8 cellular contexts compared by ENCODE assay signal in genomic region chr10:132939957-132940790, GRCh38. TPM values are rescaled to one million over a fixed set of nuclear protein-coding genes. Genes with fewer than 3 reads are reported as not detected.
DNase-seq lines count a peak whose midpoint lies in the region; ATAC-seq, FAIRE-seq and TF ChIP-seq lines count a peak whose summit lies in the region.

No MANE protein-coding gene starts in this region.

- no TSS peak for BruUV-seq in mammary epithelial cell (replicated peaks; lab: Mats Ljungman, UMichigan)

- no peak overlapping the region for H3K4me2 ChIP-seq in mammary epithelial cell (ENCODE audit: insufficient read depth, low read depth, low read length)

- DNase-seq in NCI-H1436 (lab: John Stamatoyannopoulos, UW) (peak; percentile 27), NCI-H1436 treated with DMSO at 0.1 percent for 48 hours (lab: John Stamatoyannopoulos, UW) (no peak), OCI-M1 (lab: John Stamatoyannopoulos, UW) (peak; percentile 76), bronchial epithelial cell (ENCODE audit: low read depth) (peak; percentile 18), lung (ENCODE audit: low spot score) (peak; percentile 47), thoracic aorta (ENCODE audit: low spot score) (no peak), mammary epithelial cell (no peak)

- no peak overlapping the region for H2AFZ ChIP-seq in mammary epithelial cell (ENCODE audit: low read depth, low read length)

- dilution Hi-C loops in mammary epithelial cell (cut with HindIII; ENCODE audit: low sequenced_read_pairs), result loop anchor here (10.0 kb wide), 1 partner anchor 105 kb away; no protein-coding TSS in a partner anchor

- H3K27ac ChIP-seq in lung (ENCODE audit: low read depth in 1 of 2, low read length in 1 of 2) (no peak overlapping the region), thoracic aorta (no peak overlapping the region), mammary epithelial cell (ENCODE audit: insufficient read depth, low read depth, low read length) (no peak overlapping the region)

- H4K20me1 ChIP-seq in mammary epithelial cell (ENCODE audit: insufficient read depth, low read length), result no peaks in the 10 kb centered on the region

- intact Hi-C loops in mammary epithelial cell (cut with micrococcal nuclease), result no loop called here

- 52 to 56% methylated on average over 24 of the region's 24 CpGs for WGBS in lung, 2 donors
- WGBS in mammary epithelial cell (ENCODE audit: low coverage, missing lambda C conversion rate), result 80% methylated on average over 17 of the region's 24 CpGs

- H3K9me3 ChIP-seq in lung (ENCODE audit: control insufficient read depth in 2 of 2, insufficient read depth in 1 of 2, low read length in 1 of 2) (no peaks in the 10 kb centered on the region), thoracic aorta (no peaks in the 10 kb centered on the region), mammary epithelial cell (replicated peaks; ENCODE audit: insufficient read depth, low read length) (peaks cover 21% of the 10 kb centered on the region)

- in situ Hi-C loops in mammary epithelial cell (cut with MboI; ENCODE audit: low sequenced_read_pairs in 2 of 2), result no loop called here

- no peak for FAIRE-seq in bronchial epithelial cell (lab: Jason Lieb, UNC)

- H3K4me3 ChIP-seq in bronchial epithelial cell (ENCODE audit: low read depth, low read length) (no peak overlapping the region), lung (no peak overlapping the region), thoracic aorta (no peak overlapping the region), mammary epithelial cell (replicated peaks in 1 of 3; ENCODE audit: insufficient read depth in 1 of 3, low read depth in 2 of 3, low read length in 3 of 3) (no peak overlapping the region)

- H3K27me3 ChIP-seq in bronchial epithelial cell (ENCODE audit: control insufficient read depth, insufficient read depth, low read length), result no peaks in the 10 kb centered on the region
- H3K27me3 ChIP-seq in lung (ENCODE audit: control insufficient read depth, insufficient read depth), result no peaks in the 10 kb centered on the region
- H3K27me3 ChIP-seq in thoracic aorta (replicated peaks; ENCODE audit: insufficient read depth), result no peaks in the 10 kb centered on the region
- no peaks in the 10 kb centered on the region for H3K27me3 ChIP-seq in mammary epithelial cell (ENCODE audit: insufficient read depth, low read length)

- H3K9ac ChIP-seq in mammary epithelial cell (ENCODE audit: insufficient read depth, low read length), result no peak overlapping the region

- H3K79me2 ChIP-seq in mammary epithelial cell (ENCODE audit: insufficient read depth, low read length), result no peaks in the 10 kb centered on the region

- ATAC-seq in GM21786 (IDR thresholded peaks at IDR 0.05; ENCODE audit: unreplicated experiment), result peak; percentile 68
- ATAC-seq in lung (ENCODE audit: insufficient read depth, low FRiP score), result no peak
- ATAC-seq in thoracic aorta (ENCODE audit: insufficient number of reproducible peaks, low FRiP score, low read depth), result no peak

- TF ChIP-seq CTCF in bronchial epithelial cell (IDR thresholded peaks at IDR 0.05; ENCODE audit: insufficient read depth, low read length, severe bottlenecking) (peak; percentile 76), lung (IDR thresholded peaks at IDR 0.05; ENCODE audit: control extremely low read depth, extremely low read depth) (peak; percentile 62), thoracic aorta (IDR thresholded peaks at IDR 0.05) (peak; percentile 27), mammary epithelial cell (conservative IDR thresholded peaks at IDR 0.05 in 1 of 2, IDR thresholded peaks at IDR 0.05 in 1 of 2; ENCODE audit: extremely low read depth in 1 of 2, insufficient read depth in 1 of 2, low read depth in 1 of 2, low read length in 2 of 2) (no peak)

- no peaks in the 10 kb centered on the region for H3K36me3 ChIP-seq in bronchial epithelial cell (ENCODE audit: control insufficient read depth, insufficient read depth, low read length)
- no peaks in the 10 kb centered on the region for H3K36me3 ChIP-seq in lung (ENCODE audit: control insufficient read depth in 2 of 2, insufficient read depth in 2 of 2, low read length in 2 of 2)
- H3K36me3 ChIP-seq in thoracic aorta, result no peaks in the 10 kb centered on the region
- H3K36me3 ChIP-seq in mammary epithelial cell (ENCODE audit: insufficient read depth, low read length), result no peaks in the 10 kb centered on the region

- H3K4me1 ChIP-seq in lung (ENCODE audit: control insufficient read depth in 2 of 2, insufficient read depth in 2 of 2, low read length in 2 of 2) (peaks cover 0 to 2% of the 10 kb centered on the region in 2 donors), thoracic aorta (ENCODE audit: control insufficient read depth in 1 of 2, low read depth in 2 of 2) (peaks cover 0 to 10% of the 10 kb centered on the region in 2 donors), mammary epithelial cell (ENCODE audit: insufficient read depth, low read length) (no peaks in the 10 kb centered on the region)

- CTCF ChIA-PET in mammary epithelial cell (lab: Charles Lee; ENCODE audit: low non-redundant PET), result no interaction called here

RNA-seq across cellular contexts. Expression of gene CFAP46, which starts 2.2 kb away (rescaled TPM):
- total RNA-seq in bronchial epithelial cell (0.26 and 0.38 TPM in 2 replicates), lung (10 to 100 TPM; 10.3 to 18.8 TPM), thoracic aorta (not detected), mammary epithelial cell (under 1 TPM in 1 of 2 donors, not detected in 1; 0.33 TPM)
- polyA plus RNA-seq in lung (1 to 10 TPM; 3.1 to 3.8 TPM), mammary epithelial cell (not detected)
- polyA minus RNA-seq in mammary epithelial cell, result not detected

Comparison
In these comparisons a context has a peak if more than half of its experiments do, and no peak if none do; other contexts are left out.
1. DNase-seq: peak in NCI-H1436 (single experiment), OCI-M1 (single experiment), bronchial epithelial cell (single experiment) and lung (single experiment); none in NCI-H1436 treated with DMSO at 0.1 percent for 48 hours (single experiment), thoracic aorta (single experiment) and mammary epithelial cell (single experiment).
2. CTCF ChIP-seq: peak in bronchial epithelial cell (single experiment), lung (single experiment) and thoracic aorta (single experiment); none in mammary epithelial cell (0 of 2).